16 cellular contexts compared by ENCODE assay signal in genomic region chr19:29329460-29330134, GRCh38.
DNase-seq lines count a peak whose midpoint lies in the region; ATAC-seq, FAIRE-seq and TF ChIP-seq lines count a peak whose summit lies in the region.
"Had no signal": no experiment of that assay in that cellular context is flagged by ENCODE, and none has a peak within 500 bp of the region (broad histone marks: within the 10 kb centered on the region; RNA-seq: fewer than 3 reads in every experiment).

No MANE protein-coding gene starts in this region.

- no peak overlapping the region for H3K4ac ChIP-seq in H1 (replicated peaks; ENCODE audit: insufficient read length, low read depth, low read length)

- no peak overlapping the region for H2AK5ac ChIP-seq in H1 (ENCODE audit: low read depth, low read length)

- H2BK120ac ChIP-seq in H1 (replicated peaks; ENCODE audit: low read depth, low read length) = no peak overlapping the region

- H3K23me2 ChIP-seq in H1 (ENCODE audit: low read depth, low read length) = no peaks in the 10 kb centered on the region

- no peak overlapping the region for H3K27ac ChIP-seq in cardiac muscle cell
- no peak overlapping the region for H3K27ac ChIP-seq in H1 (ENCODE audit: low read depth, low read length)
- H3K27ac ChIP-seq: gastroesophageal sphincter, lower lobe of right lung, parathyroid adenoma had no signal

- H3K4me1 Mint-ChIP-seq in activated T-helper 1 cell treated with anti-CD3 and anti-CD28 coated beads, Interleukin-12 subunit alpha, Interleukin-12 subunit beta, Interleukin-2, Interleukin-4 antibody, amounts not matched to agents 30 ng/mL and 10 ng/mL and 1 ng/mL, durations not matched to agents 14 hours and 24 hours and 36 hours (ENCODE audit: low read depth) = no peaks in the 10 kb centered on the region

- no peak overlapping the region for H2BK15ac ChIP-seq in H1 (ENCODE audit: low read length)

- no peak overlapping the region for H3K14ac ChIP-seq in H1 (ENCODE audit: insufficient read length)

- no peak for TF ChIP-seq RAD21 in H1 (IDR thresholded peaks at IDR 0.05 in 1 of 2, conservative IDR thresholded peaks at IDR 0.05 in 1 of 2; ENCODE audit: low read depth in 2 of 2, low read length in 2 of 2)

- DNase-seq in cardiac muscle cell (ENCODE audit: low read depth in 1 of 2, low spot score in 1 of 2) (peak; percentile 2 to 76), Right ventricle myocardium superior (no peak), NT2/D1 (ENCODE audit: low read depth, low spot score) (peak; percentile 35), H1 (ENCODE audit: low read depth in 1 of 2, low spot score in 2 of 2) (peak in 1 of 2 experiments; percentile 71), NCI-H2081 treated with DMSO at 0.1 percent for 48 hours (lab: John Stamatoyannopoulos, UW) (no peak), NCI-H524 treated with DMSO at 0.1 percent for 48 hours (lab: John Stamatoyannopoulos, UW) (no peak), left colon (no peak)
- DNase-seq in activated T-helper 1 cell treated with anti-CD3 and anti-CD28 coated beads, Interleukin-12 subunit alpha, Interleukin-12 subunit beta, Interleukin-2, Interleukin-4 antibody, amounts not matched to agents 30 ng/mL and 10 ng/mL and 1 ng/mL, durations not matched to agents 14 hours and 24 hours and 36 hours (ENCODE audit: low spot score) = no peak
- DNase-seq: activated CD4-positive, CD25-positive, alpha-beta regulatory T cell treated with anti-CD3 and anti-CD28 coated beads, Interleukin-2, amount 50 U/mL, for 72 hours; lower lobe of right lung; NCI-H2081 had no signal

- no peak for TF ChIP-seq POLR2A in H1 (IDR thresholded peaks at IDR 0.05; ENCODE audit: control extremely low read depth in 1 of 2, low read depth in 2 of 2, low read length in 2 of 2)

- no peaks in the 10 kb centered on the region for H3K4me1 ChIP-seq in cardiac muscle cell (ENCODE audit: low read depth)
- peaks cover 2% of the 10 kb centered on the region for H3K4me1 ChIP-seq in NT2/D1 (ENCODE audit: insufficient read depth, insufficient read length)
- no peaks in the 10 kb centered on the region; a peak in 1 of 7 replicates for H3K4me1 ChIP-seq in H1 (replicated peaks in 1 of 4; ENCODE audit: control insufficient read depth in 3 of 4, insufficient read depth in 4 of 4, low read length in 3 of 4)
- H3K4me1 ChIP-seq: gastroesophageal sphincter, lower lobe of right lung had no signal

- FAIRE-seq in H1 (lab: Jason Lieb, UNC) = no peak
- FAIRE-seq: RCC 7860 had no signal

- no peak overlapping the region for H3K56ac ChIP-seq in H1 (replicated peaks; ENCODE audit: insufficient read length, low read depth, low read length)

- H2BK20ac ChIP-seq in H1 (ENCODE audit: low read length) = no peak overlapping the region

- H3K23ac ChIP-seq in H1 (ENCODE audit: insufficient read length) = no peak overlapping the region

- H4K91ac ChIP-seq in H1 (replicated peaks; ENCODE audit: insufficient read length, low read length) = no peak overlapping the region

- no peak overlapping the region for H3K4me3 ChIP-seq in cardiac muscle cell
- H3K4me3 ChIP-seq in NT2/D1 (ENCODE audit: insufficient read length, low read depth) = no peak overlapping the region
- no peak overlapping the region for H3K4me3 ChIP-seq in H1 (ENCODE audit: extremely low read depth in 1 of 4, insufficient read depth in 2 of 4, low read depth in 3 of 4, low read length in 4 of 4)
- H3K4me3 ChIP-seq: gastroesophageal sphincter, lower lobe of right lung had no signal

- 81% methylated on average over 5 of the region's 5 CpGs; no CpG with 5 or more reads in 1 of the 2 experiments for WGBS in H1 (ENCODE audit: extremely low coverage in 1 of 2, insufficient coverage in 1 of 2, insufficient read length in 1 of 2, insufficient replicate concordance in 2 of 2, low coverage in 1 of 2, low lambda C conversion rate in 2 of 2, missing lambda C conversion rate in 1 of 2), 2 experiments

- H2AFZ ChIP-seq in H1 (ENCODE audit: low read length) = no peak overlapping the region
- H2AFZ ChIP-seq: parathyroid adenoma had no signal

- no peak overlapping the region for H4K8ac ChIP-seq in H1 (ENCODE audit: extremely low read depth, insufficient read depth, low read length)

- peaks cover 0 to 2% of the 10 kb centered on the region in 2 experiments for H4K20me1 ChIP-seq in H1 (replicated peaks in 1 of 2; ENCODE audit: control insufficient read depth in 1 of 2, insufficient read depth in 2 of 2, low read length in 2 of 2)

- H3K36me3 ChIP-seq in cardiac muscle cell (no peaks in the 10 kb centered on the region), NT2/D1 (ENCODE audit: insufficient read depth, insufficient read length, low read length) (no peaks in the 10 kb centered on the region), H1 (ENCODE audit: control insufficient read depth in 2 of 4, insufficient read depth in 4 of 4, low read length in 3 of 4) (no peaks in the 10 kb centered on the region)
- H3K36me3 ChIP-seq: gastroesophageal sphincter, lower lobe of right lung had no signal

- intact Hi-C loops in Right ventricle myocardium superior (cut with DNase I) = no loop called here
- intact Hi-C loops in left colon (cut with DNase I, micrococcal nuclease) = no loop called here
- intact Hi-C loops in activated T-helper 1 cell treated with anti-CD3 and anti-CD28 coated beads, Interleukin-12 subunit alpha, Interleukin-12 subunit beta, Interleukin-2, Interleukin-4 antibody, amounts not matched to agents 30 ng/mL and 10 ng/mL and 1 ng/mL, durations not matched to agents 14 hours and 24 hours and 36 hours (cut with micrococcal nuclease) = no loop called here

- no peak overlapping the region for H3K4me3 Mint-ChIP-seq in activated T-helper 1 cell treated with anti-CD3 and anti-CD28 coated beads, Interleukin-12 subunit alpha, Interleukin-12 subunit beta, Interleukin-2, Interleukin-4 antibody, amounts not matched to agents 30 ng/mL and 10 ng/mL and 1 ng/mL, durations not matched to agents 14 hours and 24 hours and 36 hours
- H3K4me3 Mint-ChIP-seq: dendritic cell treated with granulocyte-macrophage colony-stimulating factor and Interleukin-4, amounts not matched to agents 40 ng/mL and 50 ng/mL, for 4 days had no signal

- ATAC-seq in Right ventricle myocardium superior (ENCODE audit: poor library complexity) (no peak), left colon (no peak)
- ATAC-seq: activated naive CD4-positive, alpha-beta T cell treated with anti-CD3 and anti-CD28 coated beads, Interleukin-2, amount 50 U/mL, for 72 hours; gastroesophageal sphincter; lower lobe of right lung had no signal

- no peak overlapping the region for H3K4me2 ChIP-seq in H1 (ENCODE audit: insufficient read depth in 1 of 2, low read depth in 2 of 2, low read length in 2 of 2)

- POLR2A ChIA-PET in H1 (lab: Charles Lee; ENCODE audit: partially characterized antibody) = no interaction called here

- CTCF ChIA-PET in H1 (lab: Charles Lee; ENCODE audit: partially characterized antibody) = interaction anchor here (1.5 to 1.9 kb wide), 2 partner anchors 18 to 88 kb away, joined by 3 to 4 read pairs; no protein-coding TSS in a partner anchor

- no peaks in the 10 kb centered on the region for H3K79me2 ChIP-seq in H1 (ENCODE audit: control insufficient read depth in 1 of 2, insufficient read depth in 2 of 2, low read length in 2 of 2)
- H3K79me2 ChIP-seq: parathyroid adenoma had no signal

- peak in 1 of 2 experiments; percentile 58; a peak in 1 of 3 replicates for TF ChIP-seq EP300 in H1 (IDR thresholded peaks at IDR 0.05; ENCODE audit: borderline replicate concordance in 1 of 2, low read depth in 2 of 2, low read length in 2 of 2)

- H3K9me3 ChIP-seq in cardiac muscle cell (ENCODE audit: low read depth) (no peaks in the 10 kb centered on the region), NT2/D1 (ENCODE audit: insufficient read depth, low read length) (peaks cover 11% of the 10 kb centered on the region; the same call in 1 of the 2 replicates), H1 (ENCODE audit: insufficient read depth in 2 of 2, low read depth in 1 of 2, low read length in 1 of 2) (no peaks in the 10 kb centered on the region; a peak in 1 of 4 replicates)
- H3K9me3 ChIP-seq: gastroesophageal sphincter, lower lobe of right lung had no signal

- no peak overlapping the region for H3K18ac ChIP-seq in H1 (ENCODE audit: extremely low read depth, low read length)

- H2BK12ac ChIP-seq in H1 (ENCODE audit: low read depth, low read length) = no peak overlapping the region

- no peak for TF ChIP-seq CTCF in cardiac muscle cell (IDR thresholded peaks at IDR 0.05; ENCODE audit: low read depth, low read length)
- no peak for TF ChIP-seq CTCF in H1 (IDR thresholded peaks at IDR 0.05; ENCODE audit: control extremely low read depth in 1 of 3, insufficient read depth in 1 of 3, low read depth in 1 of 3, low read length in 3 of 3)

- H3K27me3 ChIP-seq in cardiac muscle cell (no peaks in the 10 kb centered on the region), NT2/D1 (ENCODE audit: insufficient read depth, insufficient read length) (no peaks in the 10 kb centered on the region), H1 (replicated peaks in 1 of 4; ENCODE audit: control insufficient read depth in 3 of 4, extremely low read depth in 1 of 4, insufficient read depth in 3 of 4, low read length in 3 of 4) (no peaks in the 10 kb centered on the region; a peak in 2 of 7 replicates)

- H3K27me3 Mint-ChIP-seq in activated T-helper 1 cell treated with anti-CD3 and anti-CD28 coated beads, Interleukin-12 subunit alpha, Interleukin-12 subunit beta, Interleukin-2, Interleukin-4 antibody, amounts not matched to agents 30 ng/mL and 10 ng/mL and 1 ng/mL, durations not matched to agents 14 hours and 24 hours and 36 hours (ENCODE audit: insufficient read depth) = no peaks in the 10 kb centered on the region
- H3K27me3 Mint-ChIP-seq: dendritic cell treated with granulocyte-macrophage colony-stimulating factor and Interleukin-4, amounts not matched to agents 40 ng/mL and 50 ng/mL, for 4 days had no signal

- H3K27ac Mint-ChIP-seq in activated T-helper 1 cell treated with anti-CD3 and anti-CD28 coated beads, Interleukin-12 subunit alpha, Interleukin-12 subunit beta, Interleukin-2, Interleukin-4 antibody, amounts not matched to agents 30 ng/mL and 10 ng/mL and 1 ng/mL, durations not matched to agents 14 hours and 24 hours and 36 hours = no peak overlapping the region
- H3K27ac Mint-ChIP-seq: activated naive CD4-positive, alpha-beta T cell treated with anti-CD3 and anti-CD28 coated beads, Interleukin-2, amount 50 U/mL, for 72 hours; dendritic cell treated with granulocyte-macrophage colony-stimulating factor and Interleukin-4, amounts not matched to agents 40 ng/mL and 50 ng/mL, for 4 days had no signal

- no peak overlapping the region for H4K5ac ChIP-seq in H1 (ENCODE audit: insufficient read length, low read depth, low read length)

- no peak overlapping the region for H2BK5ac ChIP-seq in H1 (ENCODE audit: low read depth, low read length)

- H3K9me3 Mint-ChIP-seq in activated T-helper 1 cell treated with anti-CD3 and anti-CD28 coated beads, Interleukin-12 subunit alpha, Interleukin-12 subunit beta, Interleukin-2, Interleukin-4 antibody, amounts not matched to agents 30 ng/mL and 10 ng/mL and 1 ng/mL, durations not matched to agents 14 hours and 24 hours and 36 hours = peaks cover 5% of the 10 kb centered on the region
- H3K9me3 Mint-ChIP-seq: dendritic cell treated with granulocyte-macrophage colony-stimulating factor and Interleukin-4, amounts not matched to agents 40 ng/mL and 50 ng/mL, for 4 days had no signal

- no peaks in the 10 kb centered on the region for H3K36me3 Mint-ChIP-seq in activated T-helper 1 cell treated with anti-CD3 and anti-CD28 coated beads, Interleukin-12 subunit alpha, Interleukin-12 subunit beta, Interleukin-2, Interleukin-4 antibody, amounts not matched to agents 30 ng/mL and 10 ng/mL and 1 ng/mL, durations not matched to agents 14 hours and 24 hours and 36 hours (ENCODE audit: low read depth)

- no peak overlapping the region for H3K9ac ChIP-seq in NT2/D1 (ENCODE audit: insufficient read length, low read depth)
- no peak overlapping the region for H3K9ac ChIP-seq in H1 (replicated peaks in 1 of 4; ENCODE audit: extremely low read depth in 1 of 4, low read depth in 3 of 4, low read length in 3 of 4)
- H3K9ac ChIP-seq: parathyroid adenoma had no signal

- no peaks in the 10 kb centered on the region for H3K79me1 ChIP-seq in H1 (ENCODE audit: low read depth, low read length)

Comparison
In these comparisons a context has a peak if more than half of its experiments do, and no peak if none do; other contexts are left out.
1. DNase-seq: peak in cardiac muscle cell (2 of 2) and NT2/D1 (single experiment); none in Right ventricle myocardium superior (single experiment), NCI-H2081 treated with DMSO at 0.1 percent for 48 hours (single experiment), NCI-H524 treated with DMSO at 0.1 percent for 48 hours (single experiment), left colon (0 of 2) and activated T-helper 1 cell treated with anti-CD3 and anti-CD28 coated beads, Interleukin-12 subunit alpha, Interleukin-12 subunit beta, Interleukin-2, Interleukin-4 antibody, amounts not matched to agents 30 ng/mL and 10 ng/mL and 1 ng/mL, durations not matched to agents 14 hours and 24 hours and 36 hours (single experiment).